Comparison of ENCODE assay signal across 8 cellular contexts in the genomic region with DNA sequence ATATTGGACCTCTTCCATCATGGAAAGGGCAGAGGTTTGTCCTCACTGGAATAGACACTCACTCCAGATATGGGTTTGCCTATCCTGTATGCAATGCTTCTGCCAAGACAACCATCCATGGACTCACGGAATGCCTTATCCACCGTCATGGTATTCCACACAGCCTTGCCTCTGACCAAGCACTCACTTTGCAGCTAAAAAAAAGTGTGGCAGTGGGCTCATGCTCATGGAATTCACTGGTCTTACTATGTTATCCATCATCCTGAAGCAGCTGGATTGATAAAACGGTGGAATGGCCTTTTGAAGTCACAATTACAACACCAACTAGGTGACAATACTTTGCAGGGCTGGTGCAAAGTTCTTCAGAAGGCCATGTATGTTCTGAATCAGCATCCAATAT. TPM values are rescaled to one million over a fixed set of nuclear protein-coding genes. Genes with fewer than 3 reads are reported as not detected.
"Had no signal": no experiment of that assay in that cellular context is flagged by ENCODE, and none has a peak within 500 bp of the region (broad histone marks: within the 10 kb centered on the region; RNA-seq: fewer than 3 reads in every experiment).

No MANE protein-coding gene starts in this region.

RNA-seq across cellular contexts. Expression of gene GOLT1A, which starts 25.6 kb away (rescaled TPM):
- total RNA-seq: OCI-LY7, Right ventricle myocardium inferior, Right ventricle myocardium superior, RPMI7951, SJCRH30, SJSA1, SK-MEL-5 had no signal
- polyA plus RNA-seq: SK-N-SH had no signal

RNA-seq across cellular contexts. Expression of gene KISS1, which starts 43.1 kb away (rescaled TPM):
- total RNA-seq: OCI-LY7, Right ventricle myocardium inferior, Right ventricle myocardium superior, SJCRH30, SK-MEL-5 had no signal
